Comparison of ENCODE assay signal across 13 cellular contexts in the genomic region with DNA sequence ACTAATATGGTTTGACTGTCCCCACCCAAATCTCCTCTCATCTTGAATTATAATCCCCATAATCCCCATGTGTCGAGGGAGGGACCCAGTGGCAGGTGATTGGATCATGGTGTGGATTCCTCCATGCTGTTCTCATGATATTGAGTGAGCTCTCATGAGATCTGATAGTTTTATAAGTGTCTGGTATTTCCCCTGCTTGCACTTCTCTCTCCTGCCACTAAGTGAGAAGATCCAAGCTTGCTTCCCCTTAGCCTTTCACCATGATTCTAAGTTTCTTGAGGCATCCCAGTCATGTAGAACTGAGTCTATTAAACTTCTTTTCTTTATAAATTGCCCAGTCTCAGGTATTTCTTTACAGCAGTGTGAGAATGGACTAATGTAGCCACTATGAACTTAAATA. TPM values are rescaled to one million over a fixed set of nuclear protein-coding genes. Genes with fewer than 3 reads are reported as not detected.
DNase-seq lines count a peak whose midpoint lies in the region; ATAC-seq and TF ChIP-seq lines count a peak whose summit lies in the region.
"Not testable (repeated sequence)": the region's sequence is repeated elsewhere in the genome, so short reads cannot be mapped to it uniquely, and the experiment has no call there.
"Had no signal": no experiment of that assay in that cellular context is flagged by ENCODE, and none has a peak within 500 bp of the region (broad histone marks: within the 10 kb centered on the region; RNA-seq: fewer than 3 reads in every experiment).

No MANE protein-coding gene starts in this region.

- TF ChIP-seq CTCF in HCT116 (IDR thresholded peaks at IDR 0.05 in 2 of 3, conservative IDR thresholded peaks at IDR 0.05 in 1 of 3; ENCODE audit: borderline replicate concordance in 1 of 3, insufficient read depth in 1 of 3, low read depth in 2 of 3, low read length in 2 of 3); activated CD8-positive, alpha-beta T cell treated with anti-CD3 and anti-CD28 coated beads for 36 hours (IDR thresholded peaks at IDR 0.05); transverse colon (IDR thresholded peaks at IDR 0.05): not testable (repeated sequence)

- not testable (repeated sequence) for H3K4me3 Mint-ChIP-seq in activated CD8-positive, alpha-beta T cell treated with anti-CD3 and anti-CD28 coated beads for 36 hours

- not testable (repeated sequence) for H3K27me3 Mint-ChIP-seq in activated CD8-positive, alpha-beta T cell treated with anti-CD3 and anti-CD28 coated beads for 36 hours

- in situ Hi-C loops in transverse colon (cut with MboI; ENCODE audit: low pct_ligation_motif_present in 1 of 4, low pct_unique_long_range_greater_than_20kb in 1 of 4, low sequenced_read_pairs in 3 of 4): not testable (repeated sequence)

- POLR2A ChIA-PET in HCT116 (lab: Charles Lee); activated CD8-positive, alpha-beta T cell treated with anti-CD3 and anti-CD28 coated beads for 36 hours (lab: Charles Lee): not testable (repeated sequence)

- not testable (repeated sequence) for H3K4me1 ChIP-seq in HCT116 (ENCODE audit: control insufficient read depth in 1 of 2, insufficient read depth in 2 of 2, low read length in 2 of 2); transverse colon

- not testable (repeated sequence) for H3K79me2 ChIP-seq in HCT116 (ENCODE audit: insufficient read depth, low read length)

- not testable (repeated sequence) for H3K36me3 ChIP-seq in HCT116 (ENCODE audit: control insufficient read depth in 1 of 2, insufficient read depth in 2 of 2, low read length in 2 of 2); transverse colon

- not testable (repeated sequence) for H3K9me3 ChIP-seq in HCT116 (ENCODE audit: control insufficient read depth in 1 of 2, insufficient read depth in 1 of 2, low read depth in 1 of 2, low read length in 2 of 2); transverse colon

- not testable (repeated sequence) for H2AFZ ChIP-seq in HCT116 (ENCODE audit: low read depth, low read length, poor library complexity, severe bottlenecking)

- H3K9me3 Mint-ChIP-seq in activated CD8-positive, alpha-beta T cell treated with anti-CD3 and anti-CD28 coated beads for 36 hours: not testable (repeated sequence)

- TF ChIP-seq RAD21 in HCT116 (IDR thresholded peaks at IDR 0.05; ENCODE audit: low read depth): not testable (repeated sequence)

- TF ChIP-seq POLR2A in HCT116 (IDR thresholded peaks at IDR 0.05; ENCODE audit: borderline replicate concordance, extremely low read depth, insufficient read depth, insufficient read length); transverse colon (IDR thresholded peaks at IDR 0.05): not testable (repeated sequence)

- DNase-seq in HCT116 (ENCODE audit: low read depth, low spot score); activated CD8-positive, alpha-beta T cell treated with anti-CD3 and anti-CD28 coated beads for 36 hours; left lobe of liver (ENCODE audit: low spot score): not testable (repeated sequence)
- peak; percentile 1 for DNase-seq in NCI-H82 (lab: John Stamatoyannopoulos, UW)
- peak; percentile 16 for DNase-seq in transverse colon

- H3K27ac Mint-ChIP-seq in activated CD8-positive, alpha-beta T cell treated with anti-CD3 and anti-CD28 coated beads for 36 hours: not testable (repeated sequence)

- CTCF ChIA-PET in HCT116 (lab: Charles Lee); activated CD8-positive, alpha-beta T cell treated with anti-CD3 and anti-CD28 coated beads for 36 hours (lab: Charles Lee): not testable (repeated sequence)

- 50% methylated on average over 1 of the region's 1 CpG; no CpG with 5 or more reads in 1 of the 2 donors for WGBS in transverse colon (ENCODE audit: low coverage in 1 of 2), 2 donors

- H3K36me3 Mint-ChIP-seq in activated CD8-positive, alpha-beta T cell treated with anti-CD3 and anti-CD28 coated beads for 36 hours (ENCODE audit: low read depth): not testable (repeated sequence)

- RAD21 ChIA-PET in HCT116 (lab: Charles Lee; ENCODE audit: low non-redundant PET in 1 of 2, low total read pairs in 2 of 2, uncharacterized antibody in 2 of 2, unreplicated experiment in 2 of 2): not testable (repeated sequence)

- TF ChIP-seq EP300 in transverse colon (IDR thresholded peaks at IDR 0.05; ENCODE audit: low read depth): not testable (repeated sequence)

- not testable (repeated sequence) for H3K27ac ChIP-seq in HCT116 (ENCODE audit: low read depth, low read length); transverse colon

- not testable (repeated sequence) for H3K4me3 ChIP-seq in HCT116 (replicated peaks in 1 of 2; ENCODE audit: low read depth in 1 of 2, low read length in 2 of 2); transverse colon

- ATAC-seq in GM18502 (IDR thresholded peaks at IDR 0.05; ENCODE audit: poor library complexity, unreplicated experiment) (peak; percentile 61), GM19467 (IDR thresholded peaks at IDR 0.05; ENCODE audit: unreplicated experiment) (peak; percentile 35), HCT116 (peak; percentile 86), HG03378 (IDR thresholded peaks at IDR 0.05; ENCODE audit: unreplicated experiment) (peak; percentile 42), left lobe of liver (peak; percentile 75)
- ATAC-seq in activated CD8-positive, alpha-beta T cell treated with anti-CD3 and anti-CD28 coated beads for 36 hours: peak; percentile 34

- not testable (repeated sequence) for BruUV-seq in HCT116 (replicated peaks; lab: Mats Ljungman, UMichigan)

- H3K9me2 ChIP-seq in HCT116 (ENCODE audit: insufficient read depth): not testable (repeated sequence)

- H3K9ac ChIP-seq in HCT116 (ENCODE audit: low read length): not testable (repeated sequence)

- not testable (repeated sequence) for H3K4me1 Mint-ChIP-seq in activated CD8-positive, alpha-beta T cell treated with anti-CD3 and anti-CD28 coated beads for 36 hours (ENCODE audit: low read depth)

- not testable (repeated sequence) for H4K20me1 ChIP-seq in HCT116 (ENCODE audit: insufficient read depth)

- H3K4me2 ChIP-seq in HCT116 (ENCODE audit: low read length): not testable (repeated sequence)

- intact Hi-C loops in HCT116 (cut with micrococcal nuclease); activated CD8-positive, alpha-beta T cell treated with anti-CD3 and anti-CD28 coated beads for 36 hours (cut with micrococcal nuclease); transverse colon (cut with DNase I; ENCODE audit: low total_unique reads): not testable (repeated sequence)

- not testable (repeated sequence) for H3K27me3 ChIP-seq in HCT116 (ENCODE audit: insufficient read depth, low read length); transverse colon

RNA-seq across cellular contexts. Expression of gene UGT2B17, which starts 9.8 kb away (rescaled TPM):
- not detected for total RNA-seq in HCT116 (2021; ENCODE audit: unreplicated experiment)
- not detected in 2 replicates for polyA plus RNA-seq in HCT116 (2012)
- not detected for total RNA-seq in activated CD8-positive, alpha-beta T cell treated with anti-CD3 and anti-CD28 coated beads for 36 hours
- 9.8 TPM for total RNA-seq in left lobe of liver
- total RNA-seq in transverse colon: 1,000 to 10,000 TPM in 1 of 4 donors, 100 to 1,000 TPM in 2, not detected in 1; 171 to 1,753 (median 346) TPM
- total RNA-seq: CD8-positive, alpha-beta memory T cell; GM23248; H7; HFFc6 had no signal
- polyA plus RNA-seq: CD8-positive, alpha-beta memory T cell; GM23248; K562 had no signal

Comparison
In these comparisons a context has a peak if more than half of its experiments do, and no peak if none do; other contexts are left out.
1. ATAC-seq: peak in every context shown above with its lines; median percentile 86 in HCT116; 75 in left lobe of liver; 61 in GM18502; 42 in HG03378; 35 in GM19467; 34 in activated CD8-positive, alpha-beta T cell treated with anti-CD3 and anti-CD28 coated beads for 36 hours.